Comparison of ENCODE assay signal across 12 cellular contexts in genomic region chr2:161424179-161424763, GRCh38. TPM values are rescaled to one million over a fixed set of nuclear protein-coding genes. Genes with fewer than 3 reads are reported as not detected.
A peak's percentile ranks its signal among the peaks of the same experiment; 100 is the strongest.
DNase-seq lines count a peak whose midpoint lies in the region; ATAC-seq, FAIRE-seq and TF ChIP-seq lines count a peak whose summit lies in the region.
"Had no signal": no experiment of that assay in that cellular context is flagged by ENCODE, and none has a peak within 500 bp of the region (broad histone marks: within the 10 kb centered on the region; RNA-seq: fewer than 3 reads in every experiment).

No MANE protein-coding gene starts in this region.

- RAD21 ChIA-PET in GM12878 (lab: Charles Lee; ENCODE audit: unreplicated experiment), result no interaction called here

- H3K4me3 Mint-ChIP-seq in activated T-cell treated with anti-CD3 and anti-CD28 coated beads, Interleukin-2, amount 50 U/mL, for 4 hours, result peak overlapping the region; percentile 65
- peak overlapping the region; percentile 70 for H3K4me3 Mint-ChIP-seq in memory B cell

- peaks cover 19% of the 10 kb centered on the region for H3K4me1 Mint-ChIP-seq in activated T-cell treated with anti-CD3 and anti-CD28 coated beads, Interleukin-2, amount 50 U/mL, for 4 hours (ENCODE audit: low read depth)
- peaks cover 6% of the 10 kb centered on the region for H3K4me1 Mint-ChIP-seq in memory B cell

- TF ChIP-seq EP300 in GM12878 (IDR thresholded peaks at IDR 0.05; ENCODE audit: borderline replicate concordance in 1 of 2, control insufficient read depth in 1 of 2, low read depth in 2 of 2, low read length in 2 of 2) (no peak), suprapubic skin (IDR thresholded peaks at IDR 0.05) (no peak)

- CTCF ChIA-PET in GM12878 (lab: Yijun Ruan, JAX), result no interaction called here

- H2AFZ ChIP-seq in GM12878 (ENCODE audit: control insufficient read depth, low read depth, low read length), result no peak overlapping the region

- H3K9me3 ChIP-seq in GM12878 (replicated peaks; ENCODE audit: control insufficient read depth, insufficient read depth, low read length) (no peaks in the 10 kb centered on the region; the same call in 1 of the 3 replicates), suprapubic skin (no peaks in the 10 kb centered on the region)

- H3K27me3 ChIP-seq in GM12878 (replicated peaks in 1 of 2; ENCODE audit: control insufficient read depth in 2 of 2, insufficient read depth in 2 of 2, low read length in 1 of 2) (peaks cover 8 to 44% of the 10 kb centered on the region in 2 experiments), suprapubic skin (peaks cover 100% of the 10 kb centered on the region)

- peak overlapping the region; percentile 67; the same call in 1 of the 2 replicates for H3K4me2 ChIP-seq in GM12878 (ENCODE audit: control insufficient read depth, insufficient read depth)

- no peak overlapping the region for H3K9ac ChIP-seq in GM12878 (ENCODE audit: control insufficient read depth, insufficient read depth, low read length)

- TF ChIP-seq RAD21 in GM12878 (IDR thresholded peaks at IDR 0.05; ENCODE audit: insufficient read depth, low read depth, low read length), result no peak

- H3K36me3 ChIP-seq in GM12878 (ENCODE audit: control insufficient read depth in 2 of 2, insufficient read depth in 2 of 2, low read length in 1 of 2) (no peaks in the 10 kb centered on the region), suprapubic skin (no peaks in the 10 kb centered on the region)

- FAIRE-seq in GM12878 (lab: Jason Lieb, UNC), result no peak
- FAIRE-seq: colon, K562 had no signal

- WGBS in GM12878 (ENCODE audit: insufficient coverage, insufficient replicate concordance, low lambda C conversion rate, missing lambda C conversion rate), result 55% methylated on average over 21 of the region's 26 CpGs
- 21% methylated on average over 26 of the region's 26 CpGs for WGBS in suprapubic skin

- POLR2A ChIA-PET in GM12878 (lab: Charles Lee), result no interaction called here

- H3K9me3 Mint-ChIP-seq in activated T-cell treated with anti-CD3 and anti-CD28 coated beads, Interleukin-2, amount 50 U/mL, for 4 hours, result no peaks in the 10 kb centered on the region
- H3K9me3 Mint-ChIP-seq in memory B cell, result peaks cover 6% of the 10 kb centered on the region

- H3K27ac Mint-ChIP-seq in memory B cell, result peak overlapping the region; percentile 75

- no peak for DNase-seq in activated T-cell treated with anti-CD3 and anti-CD28 coated beads, Interleukin-2, amount 50 U/mL, for 4 hours
- no peak for DNase-seq in activated T-cell treated with anti-CD3 and anti-CD28 coated beads, Interleukin-2, amount 50 U/mL, for 1 hour
- DNase-seq in GM12878 (ENCODE audit: low read depth, low spot score), result no peak
- peak in 1 of 2 donors; percentile 12 for DNase-seq in memory B cell (ENCODE audit: low spot score in 2 of 2)
- no peak for DNase-seq in suprapubic skin (ENCODE audit: low spot score in 2 of 2)
- DNase-seq in stimulated activated CD4-positive, alpha-beta T cell treated with anti-CD3 and anti-CD28 coated beads, Interleukin-4, amount 100 ng/mL, for 1 hour, result no peak
- DNase-seq in GDM1 (lab: John Stamatoyannopoulos, UW), result no peak
- DNase-seq: NCI-H748 treated with DMSO at 0.1 percent for 48 hours had no signal

- H3K27me3 Mint-ChIP-seq in activated T-cell treated with anti-CD3 and anti-CD28 coated beads, Interleukin-2, amount 50 U/mL, for 4 hours (ENCODE audit: low read depth), result peaks cover 86% of the 10 kb centered on the region
- H3K27me3 Mint-ChIP-seq in memory B cell, result peaks cover 38% of the 10 kb centered on the region

- H3K4me3 ChIP-seq in GM12878 (no peak overlapping the region), suprapubic skin (peak overlapping the region; percentile 47)
- H3K4me3 ChIP-seq: K562 had no signal

- no peaks in the 10 kb centered on the region for H4K20me1 ChIP-seq in GM12878 (ENCODE audit: control insufficient read depth, insufficient read depth)

- TF ChIP-seq CTCF in GM12878 (IDR thresholded peaks at IDR 0.05 in 2 of 3, conservative IDR thresholded peaks at IDR 0.05 in 1 of 3; ENCODE audit: control insufficient read depth in 2 of 3, extremely low read depth in 1 of 3, insufficient read depth in 1 of 3, low read depth in 3 of 3, low read length in 3 of 3), result no peak
- no peak for TF ChIP-seq CTCF in suprapubic skin (IDR thresholded peaks at IDR 0.05)

- H3K36me3 Mint-ChIP-seq in activated T-cell treated with anti-CD3 and anti-CD28 coated beads, Interleukin-2, amount 50 U/mL, for 4 hours (ENCODE audit: insufficient read depth), result peaks cover 2% of the 10 kb centered on the region
- H3K36me3 Mint-ChIP-seq in memory B cell, result peaks cover 5% of the 10 kb centered on the region

- intact Hi-C loops in GM12878 (cut with micrococcal nuclease; ENCODE audit: unreplicated experiment), result loop anchor here (10.0 kb wide), 1 partner anchor 521 kb away; no protein-coding TSS in a partner anchor

- no TSS peak for BruUV-seq in GM12878 (replicated peaks; lab: Mats Ljungman, UMichigan)

- no peak for TF ChIP-seq POLR2A in GM12878 (IDR thresholded peaks at IDR 0.05; ENCODE audit: low read depth, low read length)
- TF ChIP-seq POLR2A in suprapubic skin (IDR thresholded peaks at IDR 0.05), result no peak

- in situ Hi-C loops in GM12878 (cut with MboI), result no loop called here

- H3K27ac ChIP-seq in GM12878 (ENCODE audit: control insufficient read depth, insufficient read depth) (no peak overlapping the region), suprapubic skin (no peak overlapping the region)

- no peaks in the 10 kb centered on the region for H3K79me2 ChIP-seq in GM12878 (ENCODE audit: control insufficient read depth, insufficient read depth, low read length)

- SMC1A ChIA-PET in GM12878 (lab: Charles Lee; ENCODE audit: uncharacterized antibody, unreplicated experiment), result no interaction called here

- no peak for ATAC-seq in activated T-cell treated with anti-CD3 and anti-CD28 coated beads, Interleukin-2, amount 50 U/mL, for 4 hours
- ATAC-seq in GM12878 (no peak), memory B cell (ENCODE audit: low read depth) (no peak), GM21529 (IDR thresholded peaks at IDR 0.05; ENCODE audit: unreplicated experiment) (no peak)
- ATAC-seq: K562 had no signal

- H3K4me1 ChIP-seq in GM12878 (ENCODE audit: control insufficient read depth, insufficient read depth, low read length) (no peaks in the 10 kb centered on the region), suprapubic skin (peaks cover 29% of the 10 kb centered on the region)

TF ChIP-seq in GM12878, 131 proteins besides CTCF, POLR2A, EP300 and RAD21:
- TF ChIP-seq NR2C1 (IDR thresholded peaks at IDR 0.05) (no peak), ZZZ3 (IDR thresholded peaks at IDR 0.05; ENCODE audit: control insufficient read depth, insufficient read length, low read depth) (no peak), ATF7 (IDR thresholded peaks at IDR 0.05; ENCODE audit: low read depth) (no peak), HSF1 (IDR thresholded peaks at IDR 0.05; ENCODE audit: low read depth, low read length) (no peak)
TF ChIP-seq in GM12878: peak in this region for 0.

RNA-seq across cellular contexts. Expression of gene TBR1, which starts 8.2 kb away (rescaled TPM):
- not detected for total RNA-seq in activated T-cell treated with anti-CD3 and anti-CD28 coated beads, Interleukin-2, amount 50 U/mL, for 4 hours
- total RNA-seq in GM12878 (2013; cell fraction: nucleolus; rRNA removed), result 0.12 TPM in 1 of 2 replicates, not detected in the other
- total RNA-seq in GM12878 (2014; rRNA removed) (not detected in 2 replicates), GM12878 (2014; rRNA removed; fragmentation: Illumina TruSeq; extraction: Trizol) (not detected in 2 replicates), GM12878 (2021) (not detected in 2 replicates), suprapubic skin (not detected)
- not detected for polyA plus RNA-seq in GM12878 (2011; ENCODE audit: low read depth)
- polyA plus RNA-seq in GM12878 (2011; rRNA removed) (0.01 and 0.10 TPM in 2 replicates), GM12878 (2014; fragmentation: Illumina TruSeq; extraction: Trizol) (0.14 TPM in 1 of 2 replicates, not detected in the other), GM12878 (2014; fragmentation: Nextera tagmentation; extraction: Ambion mirVana) (not detected), GM12878 (2014; rRNA removed) (not detected in 2 replicates), GM12878 (2016; fragmentation: Nextera tagmentation; extraction: Ambion mirVana) (not detected)
- 0.02 TPM in 1 of 2 replicates, not detected in the other for polyA plus RNA-seq in GM12878 (2011; cell fraction: cytosol; rRNA removed)
- polyA plus RNA-seq in GM12878 (2011; cell fraction: nucleus; rRNA removed), result 0.04 and 0.10 TPM in 2 replicates
- not detected in 2 replicates for polyA plus RNA-seq in GM12878 (2012)
- 0.05 and 0.07 TPM in 2 replicates for polyA minus RNA-seq in GM12878 (2011; rRNA and poly(A)+ RNA removed)
- polyA minus RNA-seq in GM12878 (2011; cell fraction: cytosol; rRNA and poly(A)+ RNA removed), result not detected in 2 replicates
- 0.19 and 0.36 TPM in 2 replicates for polyA minus RNA-seq in GM12878 (2011; cell fraction: nucleus; rRNA and poly(A)+ RNA removed)
- polyA plus RNA-seq: liver had no signal
